In genomic region chr20:57622201-57622570, GRCh38 we compare ENCODE assay signal across 19 cellular contexts. TPM values are rescaled to one million over a fixed set of nuclear protein-coding genes. Genes with fewer than 3 reads are reported as not detected.
DNase-seq lines count a peak whose midpoint lies in the region; ATAC-seq and TF ChIP-seq lines count a peak whose summit lies in the region.
"Had no signal": no experiment of that assay in that cellular context is flagged by ENCODE, and none has a peak within 500 bp of the region (broad histone marks: within the 10 kb centered on the region; RNA-seq: fewer than 3 reads in every experiment).

No MANE protein-coding gene starts in this region.

- no peaks in the 10 kb centered on the region for H3K36me3 ChIP-seq in OCI-LY3 (replicated peaks; ENCODE audit: low read depth, low read length)
- H3K36me3 ChIP-seq: left ventricle myocardium inferior, transverse colon had no signal

- H3K4me1 Mint-ChIP-seq in activated naive CD8-positive, alpha-beta T cell treated with anti-CD3 and anti-CD28 coated beads, Interleukin-2, amount 10 ng/mL, durations not matched to agents 7 days and 5 days = peaks cover 52% of the 10 kb centered on the region
- H3K4me1 Mint-ChIP-seq in activated naive CD8-positive, alpha-beta T cell treated with anti-CD3 and anti-CD28 coated beads, Interleukin-2, amount 50 U/mL, for 24 hours = peaks cover 68% of the 10 kb centered on the region
- peaks cover 49 to 59% of the 10 kb centered on the region in 2 donors for H3K4me1 Mint-ChIP-seq in stimulated activated naive B cell treated with anti-CD40 and anti-IgM and Interleukin-4, amounts not matched to agents 10 μg/mL and 1 μg/mL and 100 μg/mL, for 72 hours

- no peak for TF ChIP-seq CTCF in OCI-LY3 (IDR thresholded peaks at IDR 0.05; ENCODE audit: low read depth, low read length)

- peaks cover 52% of the 10 kb centered on the region for H3K4me1 ChIP-seq in OCI-LY3 (ENCODE audit: low read length)
- H3K4me1 ChIP-seq: body of pancreas, Caco-2, psoas muscle had no signal

- no peak overlapping the region for H3K9ac ChIP-seq in OCI-LY3 (ENCODE audit: low read length)

- H3K27me3 ChIP-seq in OCI-LY3 (ENCODE audit: low read depth, low read length) = peaks cover 57% of the 10 kb centered on the region
- H3K27me3 ChIP-seq: body of pancreas, transverse colon had no signal

- H3K27ac ChIP-seq in OCI-LY3 (ENCODE audit: low read length) (no peak overlapping the region), epithelial cell of prostate (peak overlapping the region; percentile 56)
- H3K27ac ChIP-seq: body of pancreas, left ventricle myocardium inferior, psoas muscle had no signal

- ATAC-seq in activated naive CD8-positive, alpha-beta T cell treated with anti-CD3 and anti-CD28 coated beads, Interleukin-2, amount 10 ng/mL, durations not matched to agents 7 days and 5 days (ENCODE audit: low read depth) = no peak
- no peak for ATAC-seq in activated naive CD8-positive, alpha-beta T cell treated with anti-CD3 and anti-CD28 coated beads, Interleukin-2, amount 50 U/mL, for 24 hours
- no peak for ATAC-seq in stimulated activated naive B cell treated with anti-CD40 and anti-IgM and Interleukin-4, amounts not matched to agents 10 μg/mL and 1 μg/mL and 100 μg/mL, for 72 hours (replicated peaks)
- ATAC-seq in HG03378 (IDR thresholded peaks at IDR 0.05; ENCODE audit: unreplicated experiment) = no peak
- ATAC-seq: activated CD8-positive, alpha-beta T cell treated with anti-CD3 and anti-CD28 coated beads, Interleukin-2, amount 10 ng/mL, durations not matched to agents 7 days and 5 days; activated T-cell treated with anti-CD3 and anti-CD28 coated beads, Interleukin-2, amount 50 U/mL, for 72 hours; stimulated activated naive CD8-positive, alpha-beta T cell treated with anti-CD3 and anti-CD28 coated beads, Interleukin-15, Interleukin-2, amounts not matched to agents 100 U/mL and 50 U/mL, for 24 hours had no signal

- no peak overlapping the region for H2AFZ ChIP-seq in OCI-LY3 (ENCODE audit: low read depth, low read length)

- H3K9me3 ChIP-seq in OCI-LY3 (ENCODE audit: insufficient read depth, low read length) = peaks cover 9% of the 10 kb centered on the region
- H3K9me3 ChIP-seq: body of pancreas, transverse colon had no signal

- H3K79me2 ChIP-seq in OCI-LY3 (ENCODE audit: low read length) = no peaks in the 10 kb centered on the region

- H3K4me2 ChIP-seq in OCI-LY3 (ENCODE audit: low read length) = peak overlapping the region; percentile 98

- peak overlapping the region; percentile 65 for H3K27ac Mint-ChIP-seq in activated naive CD8-positive, alpha-beta T cell treated with anti-CD3 and anti-CD28 coated beads, Interleukin-2, amount 10 ng/mL, durations not matched to agents 7 days and 5 days
- no peak overlapping the region for H3K27ac Mint-ChIP-seq in activated naive CD8-positive, alpha-beta T cell treated with anti-CD3 and anti-CD28 coated beads, Interleukin-2, amount 50 U/mL, for 24 hours
- H3K27ac Mint-ChIP-seq in stimulated activated naive B cell treated with anti-CD40 and anti-IgM and Interleukin-4, amounts not matched to agents 10 μg/mL and 1 μg/mL and 100 μg/mL, for 72 hours = peak overlapping the region; percentile 47
- H3K27ac Mint-ChIP-seq: activated T-cell treated with anti-CD3 and anti-CD28 coated beads, Interleukin-2, amount 50 U/mL, for 72 hours had no signal

- no peak overlapping the region for H3K4me3 ChIP-seq in OCI-LY3 (ENCODE audit: low read length)
- H3K4me3 ChIP-seq: body of pancreas, left ventricle myocardium inferior, psoas muscle, transverse colon had no signal

- DNase-seq in activated naive CD8-positive, alpha-beta T cell treated with anti-CD3 and anti-CD28 coated beads, Interleukin-2, amount 10 ng/mL, durations not matched to agents 7 days and 5 days = no peak
- DNase-seq in activated naive CD8-positive, alpha-beta T cell treated with anti-CD3 and anti-CD28 coated beads, Interleukin-2, amount 50 U/mL, for 24 hours = no peak
- DNase-seq in epithelial cell of prostate (ENCODE audit: low read depth, low spot score) (no peak), NCI-H1436 (lab: John Stamatoyannopoulos, UW) (no peak), CD1c-positive myeloid dendritic cell (ENCODE audit: extremely low spot score) (no peak)
- DNase-seq in stimulated activated naive B cell treated with anti-CD40 and anti-IgM and Interleukin-4, amounts not matched to agents 10 μg/mL and 1 μg/mL and 100 μg/mL, for 72 hours = no peak
- DNase-seq: HCEC 1CT, psoas muscle, SHP77 treated with DMSO at 0.1 percent for 48 hours had no signal

- H3K4me3 Mint-ChIP-seq in activated naive CD8-positive, alpha-beta T cell treated with anti-CD3 and anti-CD28 coated beads, Interleukin-2, amount 10 ng/mL, durations not matched to agents 7 days and 5 days = peak overlapping the region; percentile 34
- H3K4me3 Mint-ChIP-seq in activated naive CD8-positive, alpha-beta T cell treated with anti-CD3 and anti-CD28 coated beads, Interleukin-2, amount 50 U/mL, for 24 hours = no peak overlapping the region
- peak overlapping the region in 1 of 2 donors; percentile 25 for H3K4me3 Mint-ChIP-seq in stimulated activated naive B cell treated with anti-CD40 and anti-IgM and Interleukin-4, amounts not matched to agents 10 μg/mL and 1 μg/mL and 100 μg/mL, for 72 hours

- no peaks in the 10 kb centered on the region for H4K20me1 ChIP-seq in OCI-LY3 (ENCODE audit: insufficient read depth, low read length)

- H3K27me3 Mint-ChIP-seq in activated naive CD8-positive, alpha-beta T cell treated with anti-CD3 and anti-CD28 coated beads, Interleukin-2, amount 10 ng/mL, durations not matched to agents 7 days and 5 days = no peaks in the 10 kb centered on the region
- H3K27me3 Mint-ChIP-seq in activated naive CD8-positive, alpha-beta T cell treated with anti-CD3 and anti-CD28 coated beads, Interleukin-2, amount 50 U/mL, for 24 hours = no peaks in the 10 kb centered on the region
- H3K27me3 Mint-ChIP-seq in stimulated activated naive B cell treated with anti-CD40 and anti-IgM and Interleukin-4, amounts not matched to agents 10 μg/mL and 1 μg/mL and 100 μg/mL, for 72 hours = no peaks in the 10 kb centered on the region

- H3K36me3 Mint-ChIP-seq in activated naive CD8-positive, alpha-beta T cell treated with anti-CD3 and anti-CD28 coated beads, Interleukin-2, amount 10 ng/mL, durations not matched to agents 7 days and 5 days = peaks cover 23% of the 10 kb centered on the region
- H3K36me3 Mint-ChIP-seq in activated naive CD8-positive, alpha-beta T cell treated with anti-CD3 and anti-CD28 coated beads, Interleukin-2, amount 50 U/mL, for 24 hours (ENCODE audit: low read depth) = peaks cover 12% of the 10 kb centered on the region
- peaks cover 5 to 27% of the 10 kb centered on the region in 2 donors for H3K36me3 Mint-ChIP-seq in stimulated activated naive B cell treated with anti-CD40 and anti-IgM and Interleukin-4, amounts not matched to agents 10 μg/mL and 1 μg/mL and 100 μg/mL, for 72 hours

- POLR2A ChIA-PET in activated naive CD8-positive, alpha-beta T cell treated with anti-CD3 and anti-CD28 coated beads, Interleukin-2, amount 10 ng/mL, durations not matched to agents 7 days and 5 days (lab: Charles Lee) = interaction anchor here (1.0 to 4.4 kb wide), 4 partner anchors 12 to 1029 kb away, joined by 3 to 30 read pairs (median 4); partner anchors contain the start of gene STX16

- H3K9me3 Mint-ChIP-seq in activated naive CD8-positive, alpha-beta T cell treated with anti-CD3 and anti-CD28 coated beads, Interleukin-2, amount 10 ng/mL, durations not matched to agents 7 days and 5 days = peaks cover 11% of the 10 kb centered on the region
- peaks cover 11% of the 10 kb centered on the region for H3K9me3 Mint-ChIP-seq in activated naive CD8-positive, alpha-beta T cell treated with anti-CD3 and anti-CD28 coated beads, Interleukin-2, amount 50 U/mL, for 24 hours
- peaks cover 6 to 8% of the 10 kb centered on the region in 2 donors for H3K9me3 Mint-ChIP-seq in stimulated activated naive B cell treated with anti-CD40 and anti-IgM and Interleukin-4, amounts not matched to agents 10 μg/mL and 1 μg/mL and 100 μg/mL, for 72 hours

RNA-seq across cellular contexts. Expression of gene ZBP1, which starts 2.0 kb away (rescaled TPM):
- 10 to 100 TPM; 27.5 to 28.5 TPM for total RNA-seq in activated naive CD8-positive, alpha-beta T cell treated with anti-CD3 and anti-CD28 coated beads, Interleukin-2, amount 10 ng/mL, durations not matched to agents 7 days and 5 days
- total RNA-seq: Caco-2, HepG2, left ventricle myocardium inferior had no signal
